In genomic region chr9:134490446-134490845, GRCh38 we compare ENCODE assay signal across 25 cellular contexts.
DNase-seq lines count a peak whose midpoint lies in the region; ATAC-seq and TF ChIP-seq lines count a peak whose summit lies in the region.
"Had no signal": no experiment of that assay in that cellular context is flagged by ENCODE, and none has a peak within 500 bp of the region (broad histone marks: within the 10 kb centered on the region; RNA-seq: fewer than 3 reads in every experiment).

No MANE protein-coding gene starts in this region.

- TF ChIP-seq EP300 in suprapubic skin (IDR thresholded peaks at IDR 0.05), result no peak

- peak overlapping the region in 2 of 3 experiments; percentile 61 to 62 for H3K27ac Mint-ChIP-seq in nephron
- no peak overlapping the region for H3K27ac Mint-ChIP-seq in CD8-positive, alpha-beta memory T cell
- H3K27ac Mint-ChIP-seq: CD14-positive monocyte had no signal

- DNase-seq in hepatocyte (ENCODE audit: low spot score) (no peak), suprapubic skin (ENCODE audit: low spot score in 2 of 2) (peak; percentile 20 to 41)
- DNase-seq in CD8-positive, alpha-beta memory T cell, result no peak
- DNase-seq: AML-193, DMS153, DND-41, Karpas-422, NCI-H1092 treated with DMSO at 0.1 percent for 48 hours, NCI-H1436, NCI-H187, NCI-H2081 treated with DMSO at 0.1 percent for 48 hours, NCI-H2171, NCI-H226, NCI-H510A, NCI-H69, SHP77 treated with DMSO at 0.1 percent for 48 hours had no signal

- no peaks in the 10 kb centered on the region for H4K20me1 ChIP-seq in BLaER1 treated with 17β-estradiol and CSF1 and Interleukin-3, amounts not matched to agents 10 nM and 100 nM
- no peaks in the 10 kb centered on the region for H4K20me1 ChIP-seq in hepatocyte (ENCODE audit: insufficient read depth, poor library complexity, severe bottlenecking)

- H3K4me3 Mint-ChIP-seq in nephron, result no peak overlapping the region
- H3K4me3 Mint-ChIP-seq in CD8-positive, alpha-beta memory T cell, result no peak overlapping the region
- H3K4me3 Mint-ChIP-seq: CD14-positive monocyte had no signal

- TF ChIP-seq CTCF in hepatocyte (IDR thresholded peaks at IDR 0.05; ENCODE audit: poor library complexity) (no peak), nephron (IDR thresholded peaks at IDR 0.05; ENCODE audit: unreplicated experiment in 3 of 3) (no peak), suprapubic skin (IDR thresholded peaks at IDR 0.05) (no peak)

- H3K9me3 ChIP-seq in BLaER1 treated with 17β-estradiol and CSF1 and Interleukin-3, amounts not matched to agents 10 nM and 100 nM (replicated peaks in 1 of 11), result peaks cover 0 to 12% (median 0%) of the 10 kb centered on the region in 11 experiments; a peak in 6 of 22 replicates
- H3K9me3 ChIP-seq in hepatocyte (ENCODE audit: low read depth) (no peaks in the 10 kb centered on the region), suprapubic skin (no peaks in the 10 kb centered on the region)
- H3K9me3 ChIP-seq in CD8-positive, alpha-beta memory T cell (ENCODE audit: low read length), result no peaks in the 10 kb centered on the region
- H3K9me3 ChIP-seq: A549 had no signal

- peaks cover 25% of the 10 kb centered on the region for H3K4me1 Mint-ChIP-seq in nephron
- H3K4me1 Mint-ChIP-seq in CD8-positive, alpha-beta memory T cell, result no peaks in the 10 kb centered on the region

- H3K36me3 Mint-ChIP-seq in nephron (ENCODE audit: low read depth), result no peaks in the 10 kb centered on the region
- no peaks in the 10 kb centered on the region for H3K36me3 Mint-ChIP-seq in CD8-positive, alpha-beta memory T cell
- H3K36me3 Mint-ChIP-seq: CD14-positive monocyte had no signal

- POLR2A ChIA-PET in CD8-positive, alpha-beta memory T cell (lab: Charles Lee), result no interaction called here

- H3K27me3 ChIP-seq in BLaER1 treated with 17β-estradiol and CSF1 and Interleukin-3, amounts not matched to agents 10 nM and 100 nM, result peaks cover 0 to 43% (median 0%) of the 10 kb centered on the region in 11 experiments; a peak in 6 of 22 replicates
- H3K27me3 ChIP-seq in hepatocyte, result no peaks in the 10 kb centered on the region
- peaks cover 17% of the 10 kb centered on the region for H3K27me3 ChIP-seq in suprapubic skin
- peaks cover 3% of the 10 kb centered on the region for H3K27me3 ChIP-seq in CD8-positive, alpha-beta memory T cell (ENCODE audit: insufficient read depth, low read length, poor library complexity, severe bottlenecking)

- peaks cover 36 to 99% (median 97%) of the 10 kb centered on the region in 10 experiments for H3K4me1 ChIP-seq in BLaER1 treated with 17β-estradiol and CSF1 and Interleukin-3, amounts not matched to agents 10 nM and 100 nM
- H3K4me1 ChIP-seq in hepatocyte (ENCODE audit: insufficient read depth), result peaks cover 22% of the 10 kb centered on the region
- peaks cover 15% of the 10 kb centered on the region for H3K4me1 ChIP-seq in suprapubic skin
- no peaks in the 10 kb centered on the region for H3K4me1 ChIP-seq in CD8-positive, alpha-beta memory T cell (ENCODE audit: insufficient read depth, low read length)
- H3K4me1 ChIP-seq: A549 had no signal

- H3K9me3 Mint-ChIP-seq in nephron, result no peaks in the 10 kb centered on the region
- peaks cover 0 to 3% (median 0%) of the 10 kb centered on the region in 5 donors for H3K9me3 Mint-ChIP-seq in CD8-positive, alpha-beta memory T cell

- no peaks in the 10 kb centered on the region for H3K36me3 ChIP-seq in BLaER1 treated with 17β-estradiol and CSF1 and Interleukin-3, amounts not matched to agents 10 nM and 100 nM
- H3K36me3 ChIP-seq in hepatocyte (replicated peaks; ENCODE audit: insufficient read depth, low read depth), result no peaks in the 10 kb centered on the region
- H3K36me3 ChIP-seq in suprapubic skin, result no peaks in the 10 kb centered on the region
- H3K36me3 ChIP-seq in CD8-positive, alpha-beta memory T cell (ENCODE audit: insufficient read depth, low read length), result no peaks in the 10 kb centered on the region

- peak overlapping the region in 5 of 11 experiments; percentile 50 to 94 (median 64); a peak in 8 of 22 replicates for H3K27ac ChIP-seq in BLaER1 treated with 17β-estradiol and CSF1 and Interleukin-3, amounts not matched to agents 10 nM and 100 nM
- peak overlapping the region; percentile 94 for H3K27ac ChIP-seq in hepatocyte
- no peak overlapping the region for H3K27ac ChIP-seq in suprapubic skin
- no peak overlapping the region for H3K27ac ChIP-seq in CD8-positive, alpha-beta memory T cell (ENCODE audit: low read depth, low read length)
- H3K27ac ChIP-seq: A549, RWPE1 had no signal

- no peak overlapping the region for H2AFZ ChIP-seq in hepatocyte

- 92% methylated on average over 9 of the region's 9 CpGs for WGBS in hepatocyte (ENCODE audit: low lambda C conversion rate, missing lambda C conversion rate)
- WGBS in suprapubic skin, result 98% methylated on average over 7 of the region's 9 CpGs

- H3K4me3 ChIP-seq in BLaER1 treated with 17β-estradiol and CSF1 and Interleukin-3, amounts not matched to agents 10 nM and 100 nM, result no peak overlapping the region
- H3K4me3 ChIP-seq in hepatocyte (no peak overlapping the region), suprapubic skin (no peak overlapping the region)
- no peak overlapping the region for H3K4me3 ChIP-seq in CD8-positive, alpha-beta memory T cell (ENCODE audit: low read length)
- H3K4me3 ChIP-seq: A549, SK-N-MC had no signal

- H3K4me2 ChIP-seq in BLaER1 treated with 17β-estradiol and CSF1 and Interleukin-3, amounts not matched to agents 10 nM and 100 nM, result peak overlapping the region in 9 of 11 experiments; percentile 68 to 90 (median 82); a peak in 16 of 22 replicates
- no peak overlapping the region for H3K4me2 ChIP-seq in hepatocyte
- H3K4me2 ChIP-seq: A549 had no signal

- TF ChIP-seq POLR2A in suprapubic skin (IDR thresholded peaks at IDR 0.05), result no peak

- peak overlapping the region in 1 of 11 experiments; percentile 67; a peak in 2 of 22 replicates for H3K9ac ChIP-seq in BLaER1 treated with 17β-estradiol and CSF1 and Interleukin-3, amounts not matched to agents 10 nM and 100 nM

- no peaks in the 10 kb centered on the region for H3K9me2 ChIP-seq in hepatocyte (replicated peaks; ENCODE audit: insufficient read depth)

- H3K27me3 Mint-ChIP-seq in nephron (ENCODE audit: low read depth), result peaks cover 25% of the 10 kb centered on the region
- H3K27me3 Mint-ChIP-seq in CD8-positive, alpha-beta memory T cell, result peaks cover 2 to 26% of the 10 kb centered on the region in 2 donors

- ATAC-seq in GM21447 (IDR thresholded peaks at IDR 0.05; ENCODE audit: unreplicated experiment), result no peak
- no peak for ATAC-seq in HG02623 (IDR thresholded peaks at IDR 0.05; ENCODE audit: unreplicated experiment)
- ATAC-seq: A549, Panc1 had no signal

- CTCF ChIA-PET in CD8-positive, alpha-beta memory T cell (lab: Charles Lee), result no interaction called here

- H3K79me2 ChIP-seq in hepatocyte, result no peaks in the 10 kb centered on the region

Comparison
In these comparisons a context has a peak if more than half of its experiments do, and no peak if none do; other contexts are left out.
1. DNase-seq: peak in suprapubic skin (2 of 2); none in hepatocyte (single experiment) and CD8-positive, alpha-beta memory T cell (0 of 5).
2. H3K27ac Mint-ChIP-seq: peak in nephron (2 of 3); none in CD8-positive, alpha-beta memory T cell (0 of 8).